Comparison of ENCODE assay signal across 1 cellular context in genomic region chr12:83042441-83043215, GRCh38.
TF ChIP-seq lines count a peak whose summit lies in the region.

No MANE protein-coding gene starts in this region.

TF ChIP-seq in WTC11, 78 proteins besides CTCF, POLR2A, EP300 and RAD21 (continued from another document):
- TF ChIP-seq FOXP4 (CRISPR knock-in tag; IDR thresholded peaks at IDR 0.05), result no peak
- no peak for TF ChIP-seq HMGA2 (CRISPR knock-in tag; IDR thresholded peaks at IDR 0.05)
- TF ChIP-seq CBFB (CRISPR knock-in tag; IDR thresholded peaks at IDR 0.05; ENCODE audit: low read depth), result no peak
- no peak for TF ChIP-seq CREB1 (CRISPR knock-in tag; IDR thresholded peaks at IDR 0.05)
- no peak for TF ChIP-seq KAT7 (CRISPR knock-in tag; IDR thresholded peaks at IDR 0.05; ENCODE audit: borderline replicate concordance)
- no peak for TF ChIP-seq CDX4 (CRISPR knock-in tag; IDR thresholded peaks at IDR 0.05; ENCODE audit: borderline replicate concordance)
- TF ChIP-seq ATF2 (CRISPR knock-in tag; IDR thresholded peaks at IDR 0.05; ENCODE audit: borderline replicate concordance, low read depth), result no peak
- TF ChIP-seq FOXP1 (CRISPR knock-in tag; IDR thresholded peaks at IDR 0.05; ENCODE audit: borderline replicate concordance), result no peak
- no peak for TF ChIP-seq ERG (CRISPR knock-in tag; IDR thresholded peaks at IDR 0.05)
- no peak for TF ChIP-seq JUN (CRISPR knock-in tag; IDR thresholded peaks at IDR 0.05)
- no peak for TF ChIP-seq MAX (CRISPR knock-in tag; IDR thresholded peaks at IDR 0.05)
- no peak for TF ChIP-seq GTF2I (CRISPR knock-in tag; conservative IDR thresholded peaks at IDR 0.05)
